Comparison of ENCODE assay signal across 20 cellular contexts in the genomic region with DNA sequence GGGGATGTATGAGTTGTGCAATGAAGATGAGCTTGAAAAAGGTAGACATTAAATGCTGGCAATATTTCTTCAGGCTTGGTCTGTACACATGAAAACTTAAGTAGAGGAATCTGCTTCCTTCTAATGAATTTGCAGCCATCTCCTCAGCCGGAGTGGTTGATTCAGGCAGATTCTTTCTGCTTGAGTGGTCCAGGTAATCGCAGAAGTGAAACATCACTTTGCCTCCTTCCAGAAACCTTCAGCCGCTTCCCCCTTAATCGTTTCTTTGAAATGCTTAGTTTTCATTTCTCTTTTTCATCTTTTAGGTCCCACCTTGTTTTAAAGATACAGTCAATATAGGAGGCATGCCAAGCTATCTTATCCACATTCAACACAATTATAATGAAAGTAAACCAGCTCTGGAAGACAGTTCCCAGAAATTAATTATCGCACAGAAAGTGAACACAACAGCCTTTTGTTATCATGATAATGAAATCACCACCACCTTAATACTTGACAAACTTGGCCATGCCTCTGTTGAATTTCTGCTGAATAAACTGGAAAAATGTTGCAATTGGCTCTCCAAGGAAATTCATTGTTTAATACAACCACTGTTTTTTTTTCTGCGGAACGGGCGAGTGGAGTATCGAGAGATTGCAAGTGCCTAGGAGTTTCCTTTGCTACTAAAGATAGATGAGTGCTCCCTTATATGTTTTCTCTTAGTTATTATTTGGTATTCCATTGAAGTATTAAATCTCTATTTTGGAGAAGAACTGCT.
DNase-seq lines count a peak whose midpoint lies in the region; ATAC-seq, FAIRE-seq and TF ChIP-seq lines count a peak whose summit lies in the region.
"Had no signal": no experiment of that assay in that cellular context is flagged by ENCODE, and none has a peak within 500 bp of the region (broad histone marks: within the 10 kb centered on the region; RNA-seq: fewer than 3 reads in every experiment).

No MANE protein-coding gene starts in this region.

- no peaks in the 10 kb centered on the region for H3K36me3 ChIP-seq in GM12878 (ENCODE audit: control insufficient read depth in 2 of 2, insufficient read depth in 2 of 2, low read length in 1 of 2)
- H3K36me3 ChIP-seq: brain microvascular endothelial cell, left ventricle myocardium inferior, MG63, vagina had no signal

- no peak overlapping the region for H3K4me3 ChIP-seq in GM12878
- H3K4me3 ChIP-seq: left ventricle myocardium inferior, MG63, spleen, vagina had no signal

- in situ Hi-C loops in Caki2 (cut with HindIII; ENCODE audit: low pct_unique_long_range_greater_than_20kb, low sequenced_read_pairs) (no loop called here), GM12878 (cut with MboI) (no loop called here)

- FAIRE-seq in GM12878 (lab: Jason Lieb, UNC) (no peak), GM12892 (lab: Jason Lieb, UNC) (no peak)

- TF ChIP-seq EP300 in GM12878 (IDR thresholded peaks at IDR 0.05; ENCODE audit: borderline replicate concordance in 1 of 2, control insufficient read depth in 1 of 2, low read depth in 2 of 2, low read length in 2 of 2): no peak

- no peak for TF ChIP-seq RAD21 in GM12878 (IDR thresholded peaks at IDR 0.05; ENCODE audit: insufficient read depth, low read depth, low read length)

- H3K27me3 ChIP-seq in GM12878 (replicated peaks in 1 of 2; ENCODE audit: control insufficient read depth in 2 of 2, insufficient read depth in 2 of 2, low read length in 1 of 2): no peaks in the 10 kb centered on the region
- H3K27me3 ChIP-seq: brain microvascular endothelial cell, MG63, spleen, vagina had no signal

- POLR2A ChIA-PET in GM12878 (lab: Charles Lee): no interaction called here

- H4K20me1 ChIP-seq in GM12878 (ENCODE audit: control insufficient read depth, insufficient read depth): no peaks in the 10 kb centered on the region

- RAD21 ChIA-PET in GM12878 (lab: Charles Lee; ENCODE audit: unreplicated experiment): no interaction called here

- no peak overlapping the region for H3K9ac ChIP-seq in GM12878 (ENCODE audit: control insufficient read depth, insufficient read depth, low read length)

- no peaks in the 10 kb centered on the region for H3K79me2 ChIP-seq in GM12878 (ENCODE audit: control insufficient read depth, insufficient read depth, low read length)

- CTCF ChIA-PET in GM12878 (lab: Yijun Ruan, JAX): no interaction called here

- peak; percentile 59 for ATAC-seq in GM19395 (IDR thresholded peaks at IDR 0.05; ENCODE audit: unreplicated experiment)
- peak; percentile 30 for ATAC-seq in HG02642 (IDR thresholded peaks at IDR 0.05; ENCODE audit: poor library complexity, unreplicated experiment)
- ATAC-seq in GM12878: peak; percentile 50
- ATAC-seq in GM18502 (IDR thresholded peaks at IDR 0.05; ENCODE audit: poor library complexity, unreplicated experiment): no peak

- H3K4me2 ChIP-seq in GM12878 (ENCODE audit: control insufficient read depth, insufficient read depth): no peak overlapping the region

- 44% methylated on average over 9 of the region's 9 CpGs for WGBS in GM12878 (ENCODE audit: insufficient coverage, insufficient replicate concordance, low lambda C conversion rate, missing lambda C conversion rate)

- peak overlapping the region; percentile 27; the same call in 1 of the 2 replicates for H3K27ac ChIP-seq in GM12878 (ENCODE audit: control insufficient read depth, insufficient read depth)
- H3K27ac ChIP-seq: brain microvascular endothelial cell, left ventricle myocardium inferior, vagina had no signal

- DNase-seq in Caki2 (ENCODE audit: low read depth) (peak; percentile 53), GM12878 (ENCODE audit: low read depth, low spot score) (peak; percentile 34), GM12892 (ENCODE audit: insufficient read length) (no peak), pons (ENCODE audit: low spot score) (no peak), SKM-1 (lab: John Stamatoyannopoulos, UW; ENCODE audit: unreplicated experiment) (no peak)
- DNase-seq: ACHN; activated CD4-positive, alpha-beta T cell treated with anti-CD3 and anti-CD28 coated beads, Interleukin-2, amount 50 U/mL, for 1 hour; activated T-cell treated with anti-CD3 and anti-CD28 coated beads, Interleukin-2, amount 50 U/mL, for 24 hours; brain microvascular endothelial cell; CD4-positive, alpha-beta memory T cell; left ventricle myocardium inferior; MG63; NCI-H187 treated with DMSO at 0.1 percent for 48 hours; NCI-H510A; posterior cingulate gyrus; spleen had no signal

- peaks cover 10% of the 10 kb centered on the region for H3K4me1 ChIP-seq in GM12878 (ENCODE audit: control insufficient read depth, insufficient read depth, low read length)
- H3K4me1 ChIP-seq: left ventricle myocardium inferior had no signal

- no TSS peak for BruUV-seq in GM12878 (replicated peaks; lab: Mats Ljungman, UMichigan)

- intact Hi-C loops in GM12878 (cut with micrococcal nuclease; ENCODE audit: unreplicated experiment): no loop called here

- no peak overlapping the region for H2AFZ ChIP-seq in GM12878 (ENCODE audit: control insufficient read depth, low read depth, low read length)

- no peak for TF ChIP-seq CTCF in GM12878 (IDR thresholded peaks at IDR 0.05 in 2 of 3, conservative IDR thresholded peaks at IDR 0.05 in 1 of 3; ENCODE audit: control insufficient read depth in 2 of 3, extremely low read depth in 1 of 3, insufficient read depth in 1 of 3, low read depth in 3 of 3, low read length in 3 of 3)

- TF ChIP-seq POLR2A in GM12878 (IDR thresholded peaks at IDR 0.05; ENCODE audit: low read depth, low read length) (no peak), GM12892 (IDR thresholded peaks at IDR 0.05; ENCODE audit: low read depth, low read length) (no peak)

- H3K9me3 ChIP-seq in GM12878 (replicated peaks; ENCODE audit: control insufficient read depth, insufficient read depth, low read length): peaks cover 2% of the 10 kb centered on the region; the same call in 1 of the 3 replicates
- H3K9me3 ChIP-seq: left ventricle myocardium inferior, MG63, vagina had no signal

- SMC1A ChIA-PET in GM12878 (lab: Charles Lee; ENCODE audit: uncharacterized antibody, unreplicated experiment): interaction anchor here (1.3 kb wide), 1 partner anchor 10 kb away, joined by 4 read pairs; no protein-coding TSS in a partner anchor

TF ChIP-seq in GM12878, 131 proteins besides CTCF, POLR2A, EP300 and RAD21:
- no peak for TF ChIP-seq GABPA (IDR thresholded peaks at IDR 0.05; ENCODE audit: low read depth)
- 0 out of 2 replicates have a peak, but pooled peaks have one; percentile 32 for TF ChIP-seq SPI1 (IDR thresholded peaks at IDR 0.05; ENCODE audit: borderline replicate concordance, insufficient read depth, low read depth, low read length)
- peak; percentile 54; the same call in 1 of the 2 replicates for TF ChIP-seq PAX5 (IDR thresholded peaks at IDR 0.05; ENCODE audit: borderline replicate concordance, low read depth, low read length)

Comparison
In these comparisons a context has a peak if more than half of its experiments do, and no peak if none do; other contexts are left out.
1. DNase-seq: peak in Caki2 (single experiment) and GM12878 (single experiment); none in GM12892 (single experiment), pons (single experiment) and SKM-1 (single experiment).